ENCODE assay signal across 21 cellular contexts in the genomic region with DNA sequence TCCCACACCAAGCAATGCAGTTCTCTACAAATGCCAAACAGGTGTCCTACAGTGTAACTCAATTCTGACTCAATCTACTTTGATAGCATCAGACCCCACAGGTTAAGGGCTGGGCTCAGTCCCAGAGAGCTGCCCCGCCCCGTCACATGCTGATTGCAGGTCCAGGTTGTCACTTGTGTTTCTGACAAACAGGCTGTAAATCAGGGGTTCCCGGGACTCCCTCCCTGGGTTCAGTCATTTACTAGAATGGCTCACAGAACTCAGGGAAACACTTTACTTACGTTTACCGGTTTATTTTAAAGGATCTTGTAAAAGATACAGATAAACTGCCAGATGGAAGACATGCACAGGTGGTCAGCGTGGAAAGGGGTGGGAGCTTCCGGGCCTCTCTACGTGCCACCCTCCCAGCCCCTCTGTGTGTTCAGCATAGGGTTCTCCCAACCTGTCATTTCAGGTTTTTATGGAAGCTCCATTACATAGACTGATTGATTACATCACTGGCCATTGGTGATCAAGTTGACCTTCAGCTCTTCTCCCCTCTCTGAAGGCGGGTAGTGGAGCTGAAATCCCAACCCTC. TPM values are rescaled to one million over a fixed set of nuclear protein-coding genes. Genes with fewer than 3 reads are reported as not detected.
DNase-seq lines count a peak whose midpoint lies in the region; ATAC-seq, FAIRE-seq and TF ChIP-seq lines count a peak whose summit lies in the region.
"Had no signal": no experiment of that assay in that cellular context is flagged by ENCODE, and none has a peak within 500 bp of the region (broad histone marks: within the 10 kb centered on the region; RNA-seq: fewer than 3 reads in every experiment).

No MANE protein-coding gene starts in this region.

- TF ChIP-seq CTCF in right atrium auricular region (IDR thresholded peaks at IDR 0.05) (no peak), K562 (IDR thresholded peaks at IDR 0.05 in 2 of 3, conservative IDR thresholded peaks at IDR 0.05 in 1 of 3; ENCODE audit: insufficient read depth in 2 of 3, low read depth in 1 of 3, low read length in 3 of 3) (no peak), gastrocnemius medialis (IDR thresholded peaks at IDR 0.05 in 4 of 5, conservative IDR thresholded peaks at IDR 0.05 in 1 of 5) (no peak), CD14-positive monocyte (IDR thresholded peaks at IDR 0.05) (no peak)

- CTCF ChIA-PET in K562 (lab: Yijun Ruan, JAX; ENCODE audit: low intra/inter-chr PET ratio), result no interaction called here

- H3K4me3 ChIP-seq in right atrium auricular region, result no peak overlapping the region
- no peak overlapping the region for H3K4me3 ChIP-seq in K562
- no peak overlapping the region for H3K4me3 ChIP-seq in gastrocnemius medialis
- H3K4me3 ChIP-seq: sigmoid colon had no signal

- H3K9me3 ChIP-seq in right atrium auricular region (no peaks in the 10 kb centered on the region), K562 (replicated peaks; ENCODE audit: control insufficient read depth, insufficient read depth, low read depth, low read length) (no peaks in the 10 kb centered on the region), gastrocnemius medialis (no peaks in the 10 kb centered on the region)
- H3K9me3 ChIP-seq: neutrophil, sigmoid colon had no signal

- BruUV-seq in K562 (replicated peaks; lab: Mats Ljungman, UMichigan), result no TSS peak

- POLR2A ChIA-PET in K562 (lab: Yijun Ruan, JAX), result interaction anchor here (0.5 to 0.7 kb wide), 3 partner anchors 12 to 476 kb away, joined by 3 to 4 read pairs (median 3); no protein-coding TSS in a partner anchor

- H3K4me1 ChIP-seq in right atrium auricular region (peaks cover 0 to 34% of the 10 kb centered on the region in 2 donors), K562 (replicated peaks in 1 of 2; ENCODE audit: control insufficient read depth in 2 of 2, insufficient read depth in 2 of 2, low read length in 2 of 2) (peaks cover 7 to 32% of the 10 kb centered on the region in 2 experiments; a peak in 4 of 5 replicates), gastrocnemius medialis (peaks cover 6 to 9% of the 10 kb centered on the region in 2 donors)
- H3K4me1 ChIP-seq: sigmoid colon had no signal

- no peak overlapping the region; the same call in 1 of the 2 replicates for H3K4me2 ChIP-seq in K562 (ENCODE audit: insufficient read depth, low read length)

- ATAC-seq in left ventricle myocardium superior, result no peak
- ATAC-seq in K562, result peak; percentile 36
- ATAC-seq in gastrocnemius medialis, result no peak
- ATAC-seq: WTC11 had no signal

- no peak overlapping the region for H3K27ac Mint-ChIP-seq in CD14-positive monocyte
- H3K27ac Mint-ChIP-seq: activated naive CD8-positive, alpha-beta T cell treated with anti-CD3 and anti-CD28 coated beads, Interleukin-2, amount 10 ng/mL, durations not matched to agents 7 days and 5 days; immature natural killer cell; T-helper 1 cell treated with Interleukin-12 subunit alpha and Interleukin-12 subunit beta and Interleukin-4 antibody, amounts not matched to agents 30 μg/mL and 1 μg/mL, for 36 hours; WTC11 had no signal

- peaks cover 0 to 3% of the 10 kb centered on the region in 2 donors for H3K36me3 Mint-ChIP-seq in CD14-positive monocyte
- H3K36me3 Mint-ChIP-seq: activated naive CD8-positive, alpha-beta T cell treated with anti-CD3 and anti-CD28 coated beads, Interleukin-2, amount 10 ng/mL, durations not matched to agents 7 days and 5 days; immature natural killer cell; WTC11 had no signal

- intact Hi-C loops in left ventricle myocardium superior (cut with micrococcal nuclease) (no loop called here), K562 (cut with micrococcal nuclease) (no loop called here), gastrocnemius medialis (cut with DNase I; ENCODE audit: low total_unique reads) (no loop called here), CD14-positive monocyte (cut with micrococcal nuclease) (no loop called here)

- peaks cover 3% of the 10 kb centered on the region for H3K9me1 ChIP-seq in K562 (ENCODE audit: control insufficient read depth, insufficient read depth, low read length)

- no peaks in the 10 kb centered on the region for H3K79me2 ChIP-seq in K562 (ENCODE audit: control insufficient read depth, insufficient read depth, low read length)

- no peak for TF ChIP-seq POLR2A in K562 (conservative IDR thresholded peaks at IDR 0.05)
- TF ChIP-seq POLR2A in gastrocnemius medialis (IDR thresholded peaks at IDR 0.05), result no peak

- in situ Hi-C loops in K562 (cut with MboI) (no loop called here), gastrocnemius medialis (cut with MboI; ENCODE audit: low sequenced_read_pairs in 4 of 4) (no loop called here)

- peaks cover 36% of the 10 kb centered on the region for H3K4me1 Mint-ChIP-seq in CD14-positive monocyte

- 26% methylated on average over 7 of the region's 9 CpGs for WGBS in K562 (ENCODE audit: insufficient coverage, low coverage, missing lambda C conversion rate)

- peaks cover 0 to 7% (median 3%) of the 10 kb centered on the region in 3 donors for H3K27me3 Mint-ChIP-seq in CD14-positive monocyte (ENCODE audit: low read depth in 3 of 3)

- TF ChIP-seq RAD21 in K562 (CRISPR knock-in tag; conservative IDR thresholded peaks at IDR 0.05 in 1 of 2, IDR thresholded peaks at IDR 0.05 in 1 of 2), result no peak

- no peak overlapping the region for H3K4me3 Mint-ChIP-seq in CD14-positive monocyte
- H3K4me3 Mint-ChIP-seq: activated naive CD8-positive, alpha-beta T cell treated with anti-CD3 and anti-CD28 coated beads, Interleukin-2, amount 10 ng/mL, durations not matched to agents 7 days and 5 days; immature natural killer cell; T-helper 1 cell treated with Interleukin-12 subunit alpha and Interleukin-12 subunit beta and Interleukin-4 antibody, amounts not matched to agents 30 μg/mL and 1 μg/mL, for 36 hours; WTC11 had no signal

- H3K9me3 Mint-ChIP-seq in CD14-positive monocyte, result peaks cover 0 to 2% (median 0%) of the 10 kb centered on the region in 7 donors
- H3K9me3 Mint-ChIP-seq: activated naive CD8-positive, alpha-beta T cell treated with anti-CD3 and anti-CD28 coated beads, Interleukin-2, amount 10 ng/mL, durations not matched to agents 7 days and 5 days; immature natural killer cell; T-helper 1 cell treated with Interleukin-12 subunit alpha and Interleukin-12 subunit beta and Interleukin-4 antibody, amounts not matched to agents 30 μg/mL and 1 μg/mL, for 36 hours; WTC11 had no signal

- H2AFZ ChIP-seq in K562 (ENCODE audit: low read depth, low read length), result no peak overlapping the region

- no peaks in the 10 kb centered on the region for H3K36me3 ChIP-seq in right atrium auricular region
- no peaks in the 10 kb centered on the region for H3K36me3 ChIP-seq in K562 (ENCODE audit: control insufficient read depth, insufficient read depth, low read length)
- no peaks in the 10 kb centered on the region for H3K36me3 ChIP-seq in gastrocnemius medialis
- H3K36me3 ChIP-seq: neutrophil, sigmoid colon had no signal

- no peak overlapping the region for H3K27ac ChIP-seq in right atrium auricular region
- H3K27ac ChIP-seq in K562 (ENCODE audit: extremely low read depth, low read depth, low read length), result no peak overlapping the region
- no peak overlapping the region for H3K27ac ChIP-seq in gastrocnemius medialis
- H3K27ac ChIP-seq: neutrophil, sigmoid colon had no signal

- H4K20me1 ChIP-seq in K562 (replicated peaks; ENCODE audit: control insufficient read depth, insufficient read depth, low read length), result 0 out of 2 replicates have a peak, but pooled peaks cover 7% of the 10 kb centered on the region

- H3K9ac ChIP-seq in K562 (ENCODE audit: insufficient read depth in 1 of 2, low read depth in 2 of 2, low read length in 2 of 2), result no peak overlapping the region

- H3K27me3 ChIP-seq in right atrium auricular region (no peaks in the 10 kb centered on the region), K562 (ENCODE audit: control insufficient read depth in 2 of 2, insufficient read depth in 2 of 2, low read length in 2 of 2) (peaks cover 10 to 24% of the 10 kb centered on the region in 2 experiments; a peak in 4 of 5 replicates), gastrocnemius medialis (no peaks in the 10 kb centered on the region)
- H3K27me3 ChIP-seq: neutrophil, sigmoid colon had no signal

- FAIRE-seq in K562 (lab: Jason Lieb, UNC), result no peak
- FAIRE-seq: endometrium had no signal

- no peak for TF ChIP-seq EP300 in K562 (IDR thresholded peaks at IDR 0.05; ENCODE audit: low read length)

- DNase-seq in right atrium auricular region (ENCODE audit: low spot score), result peak; percentile 40
- DNase-seq in left ventricle myocardium superior, result no peak
- DNase-seq in K562 (ENCODE audit: extremely low read depth in 1 of 4, low spot score in 3 of 4), result peak in 1 of 4 experiments; percentile 21
- DNase-seq in mucosa of gallbladder (ENCODE audit: low spot score), result peak; percentile 41
- DNase-seq in DMS53 treated with DMSO at 0.1 percent for 48 hours (lab: John Stamatoyannopoulos, UW; ENCODE audit: unreplicated experiment), result no peak
- no peak for DNase-seq in NCI-H187 treated with DMSO at 0.1 percent for 48 hours (lab: John Stamatoyannopoulos, UW)
- DNase-seq in gastrocnemius medialis, result no peak
- no peak for DNase-seq in CD14-positive monocyte (ENCODE audit: low spot score)
- DNase-seq: activated naive CD8-positive, alpha-beta T cell treated with anti-CD3 and anti-CD28 coated beads, Interleukin-2, amount 10 ng/mL, durations not matched to agents 7 days and 5 days; central memory CD4-positive, alpha-beta T cell; immature natural killer cell; KG1; mesendoderm; NCI-H1105 treated with DMSO at 0.1 percent for 48 hours; NCI-H446 treated with DMSO at 0.1 percent for 48 hours; stimulated activated CD4-positive, alpha-beta T cell treated with anti-CD3 and anti-CD28 coated beads, Interleukin-4, amount 100 ng/mL, for 24 hours had no signal

RNA-seq across cellular contexts. Expression of a gene that starts 28.7 kb away (rescaled TPM):
- total RNA-seq in right atrium auricular region (10 to 100 TPM; 52.8 to 54.6 TPM), left ventricle myocardium superior (85.3 TPM), K562 (2014; rRNA removed) (6.4 and 6.5 TPM in 2 replicates), K562 (2014; rRNA removed; fragmentation: Illumina TruSeq; extraction: Trizol) (8.1 and 9.6 TPM in 2 replicates), K562 (2015; rRNA removed; fragmentation: Illumina TruSeq; extraction: Trizol) (4.5 and 6.1 TPM in 2 replicates), K562 (2021) (10.5 and 13.6 TPM in 2 replicates), mucosa of gallbladder (86.0 TPM), gastrocnemius medialis (10 to 100 TPM; 18.3 to 50.2 (median 32.9) TPM)
- 3.0 and 4.1 TPM in 2 replicates for total RNA-seq in K562 (2011; cell fraction: chromatin; rRNA removed; ENCODE audit: low replicate concordance)
- 3.0 and 4.2 TPM in 2 replicates for total RNA-seq in K562 (2011; cell fraction: nucleolus; rRNA removed)
- 6.4 and 7.3 TPM in 2 replicates for total RNA-seq in K562 (2011; cell fraction: nucleoplasm; rRNA removed)
- polyA plus RNA-seq in K562 (2011; rRNA removed) (4.1 and 4.8 TPM in 2 replicates), K562 (2014; fragmentation: Illumina TruSeq; extraction: Trizol) (5.9 TPM in 2 replicates), K562 (2014; fragmentation: Nextera tagmentation; extraction: Ambion mirVana) (1 to 10 TPM; 1.8 to 2.2 TPM), K562 (2014; rRNA removed) (3.0 and 3.3 TPM in 2 replicates), CD14-positive monocyte (10 to 100 TPM; 22.5 to 28.0 TPM)
- 2.1 and 2.7 TPM in 2 replicates for polyA plus RNA-seq in K562 (2011; cell fraction: cytosol; rRNA removed)
- polyA plus RNA-seq in K562 (2011; cell fraction: nucleus; rRNA removed), result 1.3 and 2.2 TPM in 2 replicates
- polyA plus RNA-seq in K562 (2012), result 6.4 and 7.3 TPM in 2 replicates
- polyA minus RNA-seq in K562 (2011; rRNA and poly(A)+ RNA removed), result 4.6 and 5.4 TPM in 2 replicates
- polyA minus RNA-seq in K562 (2011; cell fraction: cytosol; rRNA and poly(A)+ RNA removed), result 3.5 and 4.4 TPM in 2 replicates
- polyA minus RNA-seq in K562 (2011; cell fraction: nucleus; rRNA and poly(A)+ RNA removed), result 1.00 and 1.3 TPM in 2 replicates

Comparison
In these comparisons a context has a peak if more than half of its experiments do, and no peak if none do; other contexts are left out.
1. DNase-seq: peak in right atrium auricular region (single experiment) and mucosa of gallbladder (single experiment); none in left ventricle myocardium superior (single experiment), DMS53 treated with DMSO at 0.1 percent for 48 hours (single experiment), NCI-H187 treated with DMSO at 0.1 percent for 48 hours (single experiment), gastrocnemius medialis (0 of 2) and CD14-positive monocyte (single experiment).